8 cellular contexts compared by ENCODE assay signal in the genomic region with DNA sequence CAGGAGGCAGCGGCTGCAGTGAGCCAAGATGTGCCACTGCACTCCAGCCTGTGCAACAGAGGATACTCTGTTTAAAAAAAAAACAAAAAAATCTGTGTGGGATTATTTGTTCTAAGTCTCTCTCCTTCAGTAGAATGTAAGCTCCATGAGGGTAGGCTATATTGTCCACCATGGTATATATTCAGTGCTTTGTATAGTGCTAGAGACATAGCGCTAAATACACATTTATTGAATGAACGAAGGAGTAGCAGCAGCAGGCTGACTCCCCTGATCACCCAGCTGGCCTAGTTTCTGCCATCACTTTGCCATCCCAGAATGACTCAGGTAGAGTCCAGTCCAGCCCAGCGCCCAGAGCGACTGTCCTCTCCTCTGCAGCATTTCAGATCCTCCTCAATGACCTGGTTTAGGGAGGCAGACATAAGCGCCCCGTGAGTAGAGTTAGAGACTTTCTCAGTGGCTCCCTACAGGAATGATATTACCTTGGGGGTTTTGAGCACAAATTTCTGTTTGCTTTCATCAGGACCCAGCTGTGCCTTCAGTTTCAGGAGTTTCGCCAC. TPM values are rescaled to one million over a fixed set of nuclear protein-coding genes. Genes with fewer than 3 reads are reported as not detected.
DNase-seq lines count a peak whose midpoint lies in the region; ATAC-seq and TF ChIP-seq lines count a peak whose summit lies in the region.

No MANE protein-coding gene starts in this region.

- H3K27me3 Mint-ChIP-seq in activated naive CD8-positive, alpha-beta T cell: no peaks in the 10 kb centered on the region

- BruUV-seq in A673 (replicated peaks; lab: Mats Ljungman, UMichigan): no TSS peak

- POLR2A ChIA-PET in A673 (lab: Charles Lee; ENCODE audit: low non-redundant PET): interaction anchor here (0.6 to 1.1 kb wide), 3 partner anchors 10 to 131 kb away, joined by 3 to 6 read pairs (median 3); partner anchors contain the start of gene ZMAT2

- H3K4me3 ChIP-seq in A673 (ENCODE audit: low read depth, low read length, poor library complexity, severe bottlenecking) (peak overlapping the region; percentile 84), HAP-1 (peak overlapping the region; percentile 85), left lung (peak overlapping the region; percentile 69 to 73), tibial nerve (peak overlapping the region; percentile 51 to 91 (median 78))

- H3K27me3 ChIP-seq in A673 (replicated peaks; ENCODE audit: insufficient read depth, low read depth, low read length, poor library complexity) (no peaks in the 10 kb centered on the region), HAP-1 (ENCODE audit: low read depth) (no peaks in the 10 kb centered on the region), left lung (no peaks in the 10 kb centered on the region), tibial nerve (no peaks in the 10 kb centered on the region)

- peaks cover 39% of the 10 kb centered on the region for H3K36me3 ChIP-seq in A673 (ENCODE audit: insufficient read depth, low read length, poor library complexity, severe bottlenecking)
- peaks cover 41% of the 10 kb centered on the region for H3K36me3 ChIP-seq in HAP-1 (replicated peaks)
- peaks cover 0 to 42% of the 10 kb centered on the region in 2 donors for H3K36me3 ChIP-seq in left lung
- peaks cover 0 to 58% (median under 1%) of the 10 kb centered on the region in 3 donors for H3K36me3 ChIP-seq in tibial nerve

- WGBS in tibial nerve, 2 donors: 55 to 59% methylated on average over 8 of the region's 8 CpGs

- H3K9me3 ChIP-seq in A673 (ENCODE audit: low read depth, low read length, poor library complexity, severe bottlenecking) (no peaks in the 10 kb centered on the region), HAP-1 (no peaks in the 10 kb centered on the region), left lung (no peaks in the 10 kb centered on the region), tibial nerve (no peaks in the 10 kb centered on the region)

- peak overlapping the region; percentile 99 for H3K27ac Mint-ChIP-seq in activated naive CD8-positive, alpha-beta T cell

- DNase-seq in A673 (ENCODE audit: low spot score) (peak; percentile 10), HAP-1 (ENCODE audit: low spot score in 2 of 2) (no peak), left lung (no peak), tibial nerve (ENCODE audit: low spot score in 2 of 2) (no peak), GF-D8 (lab: John Stamatoyannopoulos, UW) (no peak), NCI-H510A treated with DMSO at 0.1 percent for 48 hours (lab: John Stamatoyannopoulos, UW) (no peak)

- peaks cover 44% of the 10 kb centered on the region for H3K4me1 Mint-ChIP-seq in activated naive CD8-positive, alpha-beta T cell (ENCODE audit: low read depth)

- CTCF ChIA-PET in A673 (lab: Charles Lee): no interaction called here

- intact Hi-C loops in A673 (cut with micrococcal nuclease; ENCODE audit: unreplicated experiment): no loop called here
- intact Hi-C loops in left lung (cut with DNase I): no loop called here

- TF ChIP-seq EP300 in tibial nerve (IDR thresholded peaks at IDR 0.05): no peak

- no peaks in the 10 kb centered on the region for H3K9me3 Mint-ChIP-seq in activated naive CD8-positive, alpha-beta T cell (ENCODE audit: low read depth)

- H3K4me3 Mint-ChIP-seq in activated naive CD8-positive, alpha-beta T cell: peak overlapping the region; percentile 100

- peaks cover 9% of the 10 kb centered on the region for H3K4me1 ChIP-seq in A673 (ENCODE audit: insufficient read depth, low read length, poor library complexity, severe bottlenecking)
- H3K4me1 ChIP-seq in HAP-1: peaks cover 6% of the 10 kb centered on the region; the same call in 1 of the 2 replicates
- H3K4me1 ChIP-seq in left lung: peaks cover 17 to 32% of the 10 kb centered on the region in 2 donors
- H3K4me1 ChIP-seq in tibial nerve: peaks cover 0 to 38% (median 20%) of the 10 kb centered on the region in 4 donors

- in situ Hi-C loops in HAP-1 (cut with MboI; ENCODE audit: low sequenced_read_pairs): no loop called here

- TF ChIP-seq CTCF in A673 (conservative IDR thresholded peaks at IDR 0.05; ENCODE audit: low read depth, low read length): no peak
- no peak for TF ChIP-seq CTCF in left lung (IDR thresholded peaks at IDR 0.05)
- no peak for TF ChIP-seq CTCF in tibial nerve (IDR thresholded peaks at IDR 0.05)

- ATAC-seq in left lung: no peak
- ATAC-seq in GM18519 (IDR thresholded peaks at IDR 0.05; ENCODE audit: low FRiP score, unreplicated experiment): no peak

- H3K36me3 Mint-ChIP-seq in activated naive CD8-positive, alpha-beta T cell: peaks cover 4% of the 10 kb centered on the region

- H3K27ac ChIP-seq in A673 (ENCODE audit: low read depth, low read length, poor library complexity, severe bottlenecking) (peak overlapping the region; percentile 83), left lung (peak overlapping the region; percentile 77 to 91), tibial nerve (peak overlapping the region in 3 of 4 donors; percentile 85 to 89 (median 87))

- TF ChIP-seq POLR2A in tibial nerve (IDR thresholded peaks at IDR 0.05): no peak

RNA-seq across cellular contexts. Expression of gene HARS1, which starts 0.7 kb away (rescaled TPM):
- 95.6 and 101 TPM in 2 replicates for total RNA-seq in A673 (2021)
- total RNA-seq in left lung: 10 to 100 TPM; 36.2 to 50.4 TPM
- total RNA-seq in tibial nerve: 10 to 100 TPM; 45.4 to 63.9 (median 48.6) TPM

RNA-seq across cellular contexts. Expression of gene HARS2, which starts 0.8 kb away (rescaled TPM):
- total RNA-seq in A673 (2021): 33.0 and 33.7 TPM in 2 replicates
- 10 to 100 TPM; 23.4 to 25.2 TPM for total RNA-seq in left lung
- 10 to 100 TPM; 33.9 to 41.2 (median 35.1) TPM for total RNA-seq in tibial nerve

RNA-seq across cellular contexts. Expression of gene ZMAT2, which starts 9.8 kb away (rescaled TPM):
- total RNA-seq in A673 (2021) (64.0 and 68.0 TPM in 2 replicates), left lung (10 to 100 TPM; 40.6 to 43.8 TPM), tibial nerve (10 to 100 TPM; 25.5 to 43.1 (median 33.6) TPM)

RNA-seq across cellular contexts. Expression of gene DND1, which starts 17.1 kb away (rescaled TPM):
- total RNA-seq in A673 (2021): 2.3 and 3.0 TPM in 2 replicates
- under 1 TPM; 0.41 to 0.71 TPM for total RNA-seq in left lung
- 1 to 10 TPM; 1.3 to 6.1 (median 2.0) TPM for total RNA-seq in tibial nerve

RNA-seq across cellular contexts. Expression of gene WDR55, which starts 25.8 kb away (rescaled TPM):
- total RNA-seq in A673 (2021) (31.1 and 33.2 TPM in 2 replicates), left lung (10 to 100 TPM; 21.0 to 26.5 TPM), tibial nerve (10 to 100 TPM; 15.1 to 33.0 (median 21.1) TPM)
